1 cellular context compared by ENCODE assay signal in the genomic region with DNA sequence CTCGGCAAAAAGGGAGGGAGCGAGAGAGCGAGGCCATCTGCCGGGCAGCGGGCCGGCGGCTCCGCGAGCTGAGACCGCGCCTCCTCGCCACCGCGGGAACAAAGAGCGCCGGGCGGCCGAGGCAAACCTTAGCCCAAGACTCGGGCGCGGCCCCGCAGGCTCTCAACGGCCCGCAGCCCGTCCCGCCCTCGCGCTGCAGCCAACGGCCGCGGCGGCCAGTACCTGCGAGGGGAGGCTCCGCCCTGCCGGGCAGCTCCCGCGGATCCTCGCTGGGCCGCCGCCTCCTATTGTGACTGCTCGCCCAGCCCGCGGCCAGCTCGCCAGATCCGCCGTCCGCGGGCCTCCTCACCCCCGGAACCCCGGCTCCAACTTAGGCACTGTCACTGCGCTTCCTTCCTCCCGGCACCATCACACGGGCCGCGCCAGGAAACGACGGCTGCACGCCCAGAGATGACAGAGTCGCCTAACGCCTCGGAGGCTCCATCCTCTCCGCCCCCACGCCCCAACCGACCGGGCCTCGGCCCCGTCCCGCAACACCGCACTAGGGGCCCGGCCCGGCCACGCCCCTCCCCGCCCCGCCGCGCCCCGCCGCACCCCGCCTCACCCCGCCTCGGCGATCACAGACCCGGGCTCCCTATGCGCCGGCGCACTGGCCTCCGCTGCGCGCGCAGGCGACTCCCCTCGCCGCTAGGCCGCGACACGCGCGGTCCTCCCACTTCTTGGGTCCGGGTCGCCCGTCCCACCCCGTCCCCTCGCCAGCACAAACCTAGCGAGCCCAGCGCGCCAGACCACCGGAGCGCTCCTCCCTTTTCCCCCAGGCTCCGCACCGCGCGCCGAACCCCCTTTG.
A peak's percentile ranks its signal among the peaks of the same experiment; 100 is the strongest.
TF ChIP-seq lines count a peak whose summit lies in the region.

No MANE protein-coding gene starts in this region.

TF ChIP-seq in HepG2, 621 proteins besides CTCF, POLR2A, EP300 and RAD21 (continued from another document):
- TF ChIP-seq TP53 (CRISPR knock-in tag; conservative IDR thresholded peaks at IDR 0.05) (peak; percentile 62; the same call in 1 of the 2 replicates), ZNF33B (CRISPR knock-in tag; IDR thresholded peaks at IDR 0.05) (no peak), ZMAT3 (CRISPR knock-in tag; conservative IDR thresholded peaks at IDR 0.05) (peak; percentile 27; the same call in 1 of the 2 replicates), ZNF598 (CRISPR knock-in tag; IDR thresholded peaks at IDR 0.05; ENCODE audit: borderline replicate concordance) (no peak; the same call in 1 of the 2 replicates), MTF2 (CRISPR knock-in tag; IDR thresholded peaks at IDR 0.05; ENCODE audit: borderline replicate concordance) (0 out of 2 replicates have a peak, but pooled peaks have one; percentile 11), SCMH1 (CRISPR knock-in tag; IDR thresholded peaks at IDR 0.05; ENCODE audit: borderline replicate concordance) (no peak), NFKB2 (CRISPR knock-in tag; IDR thresholded peaks at IDR 0.05; ENCODE audit: borderline replicate concordance) (peak; percentile 81; the same call in 1 of the 2 replicates), FOXA1 (IDR thresholded peaks at IDR 0.05) (no peak), FOXA1 (CRISPR knock-in tag; IDR thresholded peaks at IDR 0.05) (no peak), BHLHE40 (IDR thresholded peaks at IDR 0.05; ENCODE audit: low read length) (no peak), ZNF776 (CRISPR knock-in tag; IDR thresholded peaks at IDR 0.05) (peak; percentile 66), ZNF782 (CRISPR knock-in tag; IDR thresholded peaks at IDR 0.05; ENCODE audit: borderline replicate concordance) (no peak), ZNF44 (CRISPR knock-in tag; IDR thresholded peaks at IDR 0.05) (no peak), ZNF605 (CRISPR knock-in tag; IDR thresholded peaks at IDR 0.05) (0 out of 2 replicates have a peak, but pooled peaks have one; percentile 30), GABPA (IDR thresholded peaks at IDR 0.05; ENCODE audit: low read depth, low read length) (0 out of 2 replicates have a peak, but pooled peaks have one; percentile 16), GABPA (CRISPR knock-in tag; IDR thresholded peaks at IDR 0.05; ENCODE audit: low read depth) (no peak), ZNF550 (CRISPR knock-in tag; IDR thresholded peaks at IDR 0.05; ENCODE audit: borderline replicate concordance) (0 out of 2 replicates have a peak, but pooled peaks have one; percentile 24), CREB1 (IDR thresholded peaks at IDR 0.05) (peak; percentile 10), CREB1 (CRISPR knock-in tag; IDR thresholded peaks at IDR 0.05) (no peak), ZNF12 (CRISPR knock-in tag; IDR thresholded peaks at IDR 0.05) (no peak)
- TF ChIP-seq, protein P1, sequence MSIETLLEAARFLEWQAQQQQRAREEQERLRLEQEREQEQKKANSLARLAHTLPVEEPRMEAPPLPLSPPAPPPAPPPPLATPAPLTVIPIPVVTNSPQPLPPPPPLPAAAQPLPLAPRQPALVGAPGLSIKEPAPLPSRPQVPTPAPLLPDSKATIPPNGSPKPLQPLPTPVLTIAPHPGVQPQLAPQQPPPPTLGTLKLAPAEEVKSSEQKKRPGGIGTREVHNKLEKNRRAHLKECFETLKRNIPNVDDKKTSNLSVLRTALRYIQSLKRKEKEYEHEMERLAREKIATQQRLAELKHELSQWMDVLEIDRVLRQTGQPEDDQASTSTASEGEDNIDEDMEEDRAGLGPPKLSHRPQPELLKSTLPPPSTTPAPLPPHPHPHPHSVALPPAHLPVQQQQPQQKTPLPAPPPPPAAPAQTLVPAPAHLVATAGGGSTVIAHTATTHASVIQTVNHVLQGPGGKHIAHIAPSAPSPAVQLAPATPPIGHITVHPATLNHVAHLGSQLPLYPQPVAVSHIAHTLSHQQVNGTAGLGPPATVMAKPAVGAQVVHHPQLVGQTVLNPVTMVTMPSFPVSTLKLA (IDR thresholded peaks at IDR 0.05), result peak; percentile 82
- TF ChIP-seq, protein P2, sequence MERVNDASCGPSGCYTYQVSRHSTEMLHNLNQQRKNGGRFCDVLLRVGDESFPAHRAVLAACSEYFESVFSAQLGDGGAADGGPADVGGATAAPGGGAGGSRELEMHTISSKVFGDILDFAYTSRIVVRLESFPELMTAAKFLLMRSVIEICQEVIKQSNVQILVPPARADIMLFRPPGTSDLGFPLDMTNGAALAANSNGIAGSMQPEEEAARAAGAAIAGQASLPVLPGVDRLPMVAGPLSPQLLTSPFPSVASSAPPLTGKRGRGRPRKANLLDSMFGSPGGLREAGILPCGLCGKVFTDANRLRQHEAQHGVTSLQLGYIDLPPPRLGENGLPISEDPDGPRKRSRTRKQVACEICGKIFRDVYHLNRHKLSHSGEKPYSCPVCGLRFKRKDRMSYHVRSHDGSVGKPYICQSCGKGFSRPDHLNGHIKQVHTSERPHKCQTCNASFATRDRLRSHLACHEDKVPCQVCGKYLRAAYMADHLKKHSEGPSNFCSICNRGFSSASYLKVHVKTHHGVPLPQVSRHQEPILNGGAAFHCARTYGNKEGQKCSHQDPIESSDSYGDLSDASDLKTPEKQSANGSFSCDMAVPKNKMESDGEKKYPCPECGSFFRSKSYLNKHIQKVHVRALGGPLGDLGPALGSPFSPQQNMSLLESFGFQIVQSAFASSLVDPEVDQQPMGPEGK (CRISPR knock-in tag; IDR thresholded peaks at IDR 0.05), result peak; percentile 20; the same call in 1 of the 2 replicates
- TF ChIP-seq, protein P3, sequence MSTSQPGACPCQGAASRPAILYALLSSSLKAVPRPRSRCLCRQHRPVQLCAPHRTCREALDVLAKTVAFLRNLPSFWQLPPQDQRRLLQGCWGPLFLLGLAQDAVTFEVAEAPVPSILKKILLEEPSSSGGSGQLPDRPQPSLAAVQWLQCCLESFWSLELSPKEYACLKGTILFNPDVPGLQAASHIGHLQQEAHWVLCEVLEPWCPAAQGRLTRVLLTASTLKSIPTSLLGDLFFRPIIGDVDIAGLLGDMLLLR (CRISPR knock-in tag; IDR thresholded peaks at IDR 0.05), result peak; percentile 70; the same call in 1 of the 2 replicates
- TF ChIP-seq, protein P4, sequence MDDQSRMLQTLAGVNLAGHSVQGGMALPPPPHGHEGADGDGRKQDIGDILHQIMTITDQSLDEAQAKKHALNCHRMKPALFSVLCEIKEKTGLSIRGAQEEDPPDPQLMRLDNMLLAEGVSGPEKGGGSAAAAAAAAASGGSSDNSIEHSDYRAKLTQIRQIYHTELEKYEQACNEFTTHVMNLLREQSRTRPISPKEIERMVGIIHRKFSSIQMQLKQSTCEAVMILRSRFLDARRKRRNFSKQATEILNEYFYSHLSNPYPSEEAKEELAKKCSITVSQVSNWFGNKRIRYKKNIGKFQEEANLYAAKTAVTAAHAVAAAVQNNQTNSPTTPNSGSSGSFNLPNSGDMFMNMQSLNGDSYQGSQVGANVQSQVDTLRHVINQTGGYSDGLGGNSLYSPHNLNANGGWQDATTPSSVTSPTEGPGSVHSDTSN (CRISPR knock-in tag; IDR thresholded peaks at IDR 0.05; ENCODE audit: borderline replicate concordance), result no peak
